In genomic region chr9:18438951-18439350, GRCh38 we compare ENCODE assay signal across 11 cellular contexts. TPM values are rescaled to one million over a fixed set of nuclear protein-coding genes. Genes with fewer than 3 reads are reported as not detected.
DNase-seq lines count a peak whose midpoint lies in the region; ATAC-seq, FAIRE-seq and TF ChIP-seq lines count a peak whose summit lies in the region.
"Had no signal": no experiment of that assay in that cellular context is flagged by ENCODE, and none has a peak within 500 bp of the region (broad histone marks: within the 10 kb centered on the region; RNA-seq: fewer than 3 reads in every experiment).

No MANE protein-coding gene starts in this region.

- no peak overlapping the region for H2BK15ac ChIP-seq in neuronal stem cell (ENCODE audit: low read length)

- 54 to 56% methylated on average over 7 of the region's 7 CpGs for WGBS in heart right ventricle, 2 donors
- WGBS in neuronal stem cell (ENCODE audit: extremely low coverage in 2 of 2, insufficient read length in 2 of 2, insufficient replicate concordance in 1 of 2), 2 donors = no CpG with 5 or more reads among the region's 7 CpGs

- H3K9me3 ChIP-seq in heart right ventricle (no peaks in the 10 kb centered on the region), neuronal stem cell (replicated peaks in 1 of 2; ENCODE audit: control insufficient read depth in 2 of 2, insufficient read depth in 1 of 2, low read depth in 1 of 2, low read length in 2 of 2) (no peaks in the 10 kb centered on the region), uterus (no peaks in the 10 kb centered on the region)

- H3K27me3 ChIP-seq in heart right ventricle (no peaks in the 10 kb centered on the region), neuronal stem cell (ENCODE audit: control insufficient read depth in 3 of 3, insufficient read depth in 3 of 3, low read depth in 1 of 3, low read length in 3 of 3) (no peaks in the 10 kb centered on the region), uterus (no peaks in the 10 kb centered on the region)

- intact Hi-C loops in heart right ventricle (cut with DNase I) = loop anchor here in 3 of 10 donors (1.0 to 10.0 kb wide), 4 partner anchors 74 to 184 kb away; no protein-coding TSS in a partner anchor
- intact Hi-C loops in Right ventricle myocardium superior (cut with DNase I) = loop anchor here (10.0 kb wide), 1 partner anchor 74 kb away; no protein-coding TSS in a partner anchor
- intact Hi-C loops in uterus (cut with DNase I; ENCODE audit: low total_unique reads) = no loop called here

- H4K8ac ChIP-seq in neuronal stem cell (ENCODE audit: low read depth, low read length) = no peak overlapping the region

- H4K91ac ChIP-seq in neuronal stem cell (ENCODE audit: low read depth, low read length, poor library complexity) = no peak overlapping the region

- H2BK120ac ChIP-seq in neuronal stem cell (ENCODE audit: low read depth, low read length) = no peak overlapping the region

- ATAC-seq in heart right ventricle (no peak), Right ventricle myocardium superior (ENCODE audit: poor library complexity) (no peak), HG02588 (IDR thresholded peaks at IDR 0.05; ENCODE audit: unreplicated experiment) (no peak)
- ATAC-seq: activated T-cell treated with anti-CD3 and anti-CD28 coated beads, Interleukin-2, amount 50 U/mL, for 72 hours had no signal

- H3K36me3 ChIP-seq in heart right ventricle (no peaks in the 10 kb centered on the region), neuronal stem cell (replicated peaks in 1 of 2; ENCODE audit: control insufficient read depth in 2 of 2, insufficient read depth in 2 of 2, low read length in 2 of 2) (no peaks in the 10 kb centered on the region), uterus (no peaks in the 10 kb centered on the region)

- DNase-seq in heart right ventricle (no peak), Right ventricle myocardium superior (no peak), fibroblast of pulmonary artery (ENCODE audit: low read depth) (peak; percentile 41), neuronal stem cell (ENCODE audit: low spot score) (no peak), uterus (no peak), C1 segment of cervical spinal cord (lab: John Stamatoyannopoulos, UW) (no peak), urothelium cell line (ENCODE audit: low spot score) (no peak)
- DNase-seq: activated T-cell treated with anti-CD3 and anti-CD28 coated beads, Interleukin-2, amount 50 U/mL, for 72 hours; Karpas-422 had no signal

- no peak overlapping the region for H3K4ac ChIP-seq in neuronal stem cell (ENCODE audit: low read length)

- peak overlapping the region; percentile 1 for H2AFZ ChIP-seq in neuronal stem cell (ENCODE audit: low read length)

- no peak overlapping the region for H3K23ac ChIP-seq in neuronal stem cell (ENCODE audit: low read depth, low read length, poor library complexity)

- H2AK5ac ChIP-seq in neuronal stem cell (ENCODE audit: low read depth, low read length) = no peak overlapping the region

- peak overlapping the region; percentile 90 for H3K18ac ChIP-seq in neuronal stem cell (ENCODE audit: low read length)

- H3K79me1 ChIP-seq in neuronal stem cell (ENCODE audit: low read depth, low read length) = no peaks in the 10 kb centered on the region

- no peak overlapping the region for H3K4me2 ChIP-seq in neuronal stem cell (ENCODE audit: insufficient read depth, low read length, poor library complexity, severe bottlenecking)

- no peak overlapping the region for H2BK12ac ChIP-seq in neuronal stem cell (ENCODE audit: low read length)

- no peak for TF ChIP-seq POLR2A in uterus (IDR thresholded peaks at IDR 0.05)

- H3K4me1 ChIP-seq in heart right ventricle (peaks cover 5 to 32% (median 14%) of the 10 kb centered on the region in 9 donors), neuronal stem cell (ENCODE audit: control insufficient read depth in 2 of 2, insufficient read depth in 1 of 2, low read depth in 1 of 2, low read length in 2 of 2) (peaks cover 8 to 9% of the 10 kb centered on the region in 2 donors), uterus (no peaks in the 10 kb centered on the region)

- H3K9ac ChIP-seq in neuronal stem cell (ENCODE audit: low read depth, low read length, poor library complexity) = no peak overlapping the region

- no peak overlapping the region for H3K14ac ChIP-seq in neuronal stem cell (ENCODE audit: low read length)

- no peak overlapping the region for H2BK5ac ChIP-seq in neuronal stem cell (ENCODE audit: low read length)

- peak overlapping the region in 6 of 10 donors; percentile 52 to 84 (median 82) for H3K27ac ChIP-seq in heart right ventricle
- no peak overlapping the region for H3K27ac ChIP-seq in neuronal stem cell (replicated peaks; ENCODE audit: low read length)
- H3K27ac ChIP-seq in uterus = peak overlapping the region; percentile 90 to 97

- no peak for FAIRE-seq in urothelium cell line (lab: Jason Lieb, UNC)
- FAIRE-seq: colon had no signal

- TF ChIP-seq CTCF in heart right ventricle (IDR thresholded peaks at IDR 0.05) (no peak), fibroblast of pulmonary artery (IDR thresholded peaks at IDR 0.05; ENCODE audit: low read length, missing control alignments) (no peak), uterus (IDR thresholded peaks at IDR 0.05) (no peak)

- H3K4me3 ChIP-seq in heart right ventricle (peak overlapping the region in 9 of 10 donors; percentile 29 to 60 (median 50)), fibroblast of pulmonary artery (replicated peaks; ENCODE audit: low read depth, low read length) (peak overlapping the region; percentile 47), neuronal stem cell (ENCODE audit: low read length in 2 of 2) (no peak overlapping the region), uterus (peak overlapping the region; percentile 42 to 50)

RNA-seq across cellular contexts. Expression of gene ADAMTSL1, which starts 35.0 kb away (rescaled TPM):
- total RNA-seq in heart right ventricle = 1 to 10 TPM in 7 of 10 donors, under 1 TPM in 3; 0.47 to 5.2 (median 2.0) TPM
- 1 to 10 TPM in 1 of 2 donors, under 1 TPM in 1; 0.37 to 1.6 TPM for polyA plus RNA-seq in heart right ventricle
- 0.56 TPM for total RNA-seq in Right ventricle myocardium superior
- 0.26 TPM for polyA plus RNA-seq in neuronal stem cell (2013, experiment 1 of 2)
- 0.28 TPM for polyA plus RNA-seq in neuronal stem cell (2013, experiment 2 of 2)
- total RNA-seq in uterus = 100 to 1,000 TPM in 3 of 4 donors, 10 to 100 TPM in 1; 30.0 to 186 (median 138) TPM
- total RNA-seq: activated T-cell treated with anti-CD3 and anti-CD28 coated beads, Interleukin-2, amount 50 U/mL, for 72 hours had no signal

Comparison
In these comparisons a context has a peak if more than half of its experiments do, and no peak if none do; other contexts are left out.
1. H3K4me3 ChIP-seq: peak in heart right ventricle (9 of 10), fibroblast of pulmonary artery (single experiment) and uterus (2 of 2); none in neuronal stem cell (0 of 2).
2. RNA of gene ADAMTSL1, which starts 35.0 kb away (total RNA-seq): 30.0 to 186 TPM in uterus; 0.47 to 5.2 TPM in heart right ventricle and 0.56 TPM in Right ventricle myocardium superior (single experiment); every median in the first group is over 4 times any median in the second.